In the genomic region with DNA sequence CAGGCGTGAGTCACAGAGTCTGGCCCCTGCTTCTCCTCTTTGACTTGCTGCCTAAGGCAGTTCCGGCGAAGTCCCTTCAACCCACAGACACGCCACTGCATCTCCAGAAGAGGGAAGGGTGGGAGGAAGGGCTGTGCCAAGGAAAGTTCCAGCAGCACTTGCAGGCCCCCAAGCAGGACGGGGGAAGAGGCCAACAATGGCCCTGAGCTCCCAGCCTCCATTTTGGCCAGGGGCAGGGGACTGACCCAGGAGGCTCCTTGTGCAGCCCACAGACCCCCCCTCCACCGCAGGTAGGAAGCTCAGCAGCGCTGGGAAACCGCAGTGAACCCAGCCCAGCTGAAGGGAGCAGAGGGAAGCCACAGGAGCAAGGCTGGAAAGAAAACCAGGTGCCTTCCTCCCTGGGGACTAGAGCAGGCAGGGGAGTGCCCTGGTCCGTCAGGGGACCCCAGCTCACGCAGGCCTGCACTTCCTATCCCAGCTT, we compare ENCODE assay signal across 1 cellular context.
TF ChIP-seq lines count a peak whose summit lies in the region.

No MANE protein-coding gene starts in this region.

TF ChIP-seq in GM12878, 131 proteins besides CTCF, POLR2A, EP300 and RAD21 (continued from another document):
- TF ChIP-seq MTA3 (IDR thresholded peaks at IDR 0.05; ENCODE audit: borderline replicate concordance, low read length), result no peak
- TF ChIP-seq MEF2B (IDR thresholded peaks at IDR 0.05; ENCODE audit: partially characterized antibody, poor library complexity, severe bottlenecking), result peak; percentile 44
